Comparison of ENCODE assay signal across 11 cellular contexts in genomic region chr1:157652859-157653493, GRCh38.
DNase-seq lines count a peak whose midpoint lies in the region; ATAC-seq and TF ChIP-seq lines count a peak whose summit lies in the region.
"Had no signal": no experiment of that assay in that cellular context is flagged by ENCODE, and none has a peak within 500 bp of the region (broad histone marks: within the 10 kb centered on the region; RNA-seq: fewer than 3 reads in every experiment).

No MANE protein-coding gene starts in this region.

- H3K36me3 ChIP-seq in DOHH2 (ENCODE audit: control insufficient read depth, low read length) = peaks cover 5% of the 10 kb centered on the region; the same call in 1 of the 2 replicates
- H3K36me3 ChIP-seq in OCI-LY3 (replicated peaks; ENCODE audit: low read depth, low read length) = no peaks in the 10 kb centered on the region

- H3K4me1 ChIP-seq in DOHH2 (ENCODE audit: control insufficient read depth, low read length) (peaks cover 64% of the 10 kb centered on the region), OCI-LY3 (ENCODE audit: low read length) (peaks cover 27% of the 10 kb centered on the region)

- no peaks in the 10 kb centered on the region for H3K9me2 ChIP-seq in DOHH2 (replicated peaks; ENCODE audit: control insufficient read depth, low read length)
- H3K9me2 ChIP-seq: SK-N-SH had no signal

- H3K27me3 Mint-ChIP-seq in stimulated activated naive CD8-positive, alpha-beta T cell treated with anti-CD3 and anti-CD28 coated beads, Interleukin-15, amount 100 ng/mL, for 72 hours = peaks cover 8% of the 10 kb centered on the region

- peak overlapping the region; percentile 61 for H3K4me3 ChIP-seq in DOHH2 (ENCODE audit: low read length)
- H3K4me3 ChIP-seq in OCI-LY3 (ENCODE audit: low read length) = peak overlapping the region; percentile 61

- H3K4me2 ChIP-seq in DOHH2 (ENCODE audit: low read length) (peak overlapping the region; percentile 83), OCI-LY3 (ENCODE audit: low read length) (peak overlapping the region; percentile 89)
- H3K4me2 ChIP-seq: SK-N-SH had no signal

- H3K79me2 ChIP-seq in DOHH2 (ENCODE audit: control insufficient read depth, low read length) (no peaks in the 10 kb centered on the region), OCI-LY3 (ENCODE audit: low read length) (no peaks in the 10 kb centered on the region)

- ATAC-seq in GM19455 (IDR thresholded peaks at IDR 0.05; ENCODE audit: unreplicated experiment) (peak; percentile 96), HG03097 (IDR thresholded peaks at IDR 0.05; ENCODE audit: low FRiP score, unreplicated experiment) (peak; percentile 90)
- no peak for ATAC-seq in stimulated activated naive CD8-positive, alpha-beta T cell treated with anti-CD3 and anti-CD28 coated beads, Interleukin-15, amount 100 ng/mL, for 72 hours
- ATAC-seq: naive thymus-derived CD8-positive, alpha-beta T cell had no signal

- no peak for TF ChIP-seq CTCF in DOHH2 (IDR thresholded peaks at IDR 0.05; ENCODE audit: low read depth, low read length, poor library complexity, severe bottlenecking)
- no peak for TF ChIP-seq CTCF in OCI-LY3 (IDR thresholded peaks at IDR 0.05; ENCODE audit: low read depth, low read length)

- peaks cover 9% of the 10 kb centered on the region for H3K4me1 Mint-ChIP-seq in stimulated activated naive CD8-positive, alpha-beta T cell treated with anti-CD3 and anti-CD28 coated beads, Interleukin-15, amount 100 ng/mL, for 72 hours

- no peak overlapping the region for H3K9ac ChIP-seq in OCI-LY3 (ENCODE audit: low read length)
- H3K9ac ChIP-seq: SK-N-SH had no signal

- no peak overlapping the region for H3K27ac Mint-ChIP-seq in stimulated activated naive CD8-positive, alpha-beta T cell treated with anti-CD3 and anti-CD28 coated beads, Interleukin-15, amount 100 ng/mL, for 72 hours
- H3K27ac Mint-ChIP-seq: activated naive CD8-positive, alpha-beta T cell treated with anti-CD3 and anti-CD28 coated beads, Interleukin-2, amount 10 ng/mL, durations not matched to agents 7 days and 5 days had no signal

- H3K27ac ChIP-seq in DOHH2 (ENCODE audit: low read depth, low read length) (peak overlapping the region; percentile 86), OCI-LY3 (ENCODE audit: low read length) (peak overlapping the region; percentile 17; the same call in 1 of the 2 replicates)

- H3K4me3 Mint-ChIP-seq in stimulated activated naive CD8-positive, alpha-beta T cell treated with anti-CD3 and anti-CD28 coated beads, Interleukin-15, amount 100 ng/mL, for 72 hours = no peak overlapping the region
- H3K4me3 Mint-ChIP-seq: activated naive CD8-positive, alpha-beta T cell treated with anti-CD3 and anti-CD28 coated beads, Interleukin-2, amount 10 ng/mL, durations not matched to agents 7 days and 5 days had no signal

- H3K27me3 ChIP-seq in DOHH2 (ENCODE audit: control insufficient read depth, low read length) (no peaks in the 10 kb centered on the region), OCI-LY3 (ENCODE audit: low read depth, low read length) (peaks cover 73% of the 10 kb centered on the region)

- H3F3A ChIP-seq in DOHH2 (ENCODE audit: control insufficient read depth, insufficient read depth) = peaks cover 8% of the 10 kb centered on the region

- DNase-seq in cerebellar nuclear complex (lab: John Stamatoyannopoulos, UW) (no peak), DMS79 (lab: John Stamatoyannopoulos, UW) (no peak), AG20443 (ENCODE audit: low spot score) (no peak)
- DNase-seq in stimulated activated naive CD8-positive, alpha-beta T cell treated with anti-CD3 and anti-CD28 coated beads, Interleukin-15, amount 100 ng/mL, for 72 hours = no peak
- DNase-seq: activated naive CD8-positive, alpha-beta T cell treated with anti-CD3 and anti-CD28 coated beads, Interleukin-2, amount 10 ng/mL, durations not matched to agents 7 days and 5 days; SK-N-SH had no signal

- no peak overlapping the region for H2AFZ ChIP-seq in OCI-LY3 (ENCODE audit: low read depth, low read length)

- no peaks in the 10 kb centered on the region for H3K9me3 Mint-ChIP-seq in stimulated activated naive CD8-positive, alpha-beta T cell treated with anti-CD3 and anti-CD28 coated beads, Interleukin-15, amount 100 ng/mL, for 72 hours
- H3K9me3 Mint-ChIP-seq: activated naive CD8-positive, alpha-beta T cell treated with anti-CD3 and anti-CD28 coated beads, Interleukin-2, amount 10 ng/mL, durations not matched to agents 7 days and 5 days; naive thymus-derived CD8-positive, alpha-beta T cell had no signal

- H4K20me1 ChIP-seq in DOHH2 (ENCODE audit: control insufficient read depth, insufficient read depth, low read depth, low read length) (no peaks in the 10 kb centered on the region), OCI-LY3 (ENCODE audit: insufficient read depth, low read length) (no peaks in the 10 kb centered on the region)

- no peaks in the 10 kb centered on the region for H3K9me3 ChIP-seq in DOHH2 (ENCODE audit: control insufficient read depth, insufficient read depth, low read length)
- H3K9me3 ChIP-seq in OCI-LY3 (ENCODE audit: insufficient read depth, low read length) = no peaks in the 10 kb centered on the region
- H3K9me3 ChIP-seq: SK-N-SH had no signal
